ENCODE assay signal across 22 cellular contexts in the genomic region with DNA sequence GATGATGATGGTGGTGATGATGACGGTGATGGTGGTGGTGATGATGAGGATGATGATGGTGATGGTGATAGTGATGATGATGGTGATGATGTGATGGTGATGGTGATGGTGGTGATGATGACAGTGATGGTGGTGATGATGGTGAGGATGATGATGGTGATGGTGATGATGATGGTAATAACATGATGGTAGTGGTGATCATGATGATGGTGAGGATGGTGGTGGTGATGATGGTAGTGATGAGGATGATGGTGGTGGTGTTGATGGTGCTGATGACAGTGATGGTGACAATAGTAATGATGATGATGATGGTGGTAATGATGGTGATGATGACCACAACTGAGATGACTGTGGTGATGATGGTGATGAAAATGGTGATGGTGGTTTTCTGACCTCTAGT. TPM values are rescaled to one million over a fixed set of nuclear protein-coding genes. Genes with fewer than 3 reads are reported as not detected.
"Had no signal": no experiment of that assay in that cellular context is flagged by ENCODE, and none has a peak within 500 bp of the region (broad histone marks: within the 10 kb centered on the region; RNA-seq: fewer than 3 reads in every experiment).

No MANE protein-coding gene starts in this region.

- H3K27me3 ChIP-seq: SJSA1 had no signal

- H3K36me3 ChIP-seq: MG63, SJSA1 had no signal

- H3K4me3 ChIP-seq: MG63, SJSA1, SK-N-MC had no signal

- H3K4me1 ChIP-seq: SJSA1 had no signal

- H3K9me3 ChIP-seq: MG63, SJSA1 had no signal

- H3K27ac ChIP-seq: SJSA1, SK-N-MC had no signal

- DNase-seq: Karpas-422, KG1, MG63, NCI-H1092 treated with DMSO at 0.1 percent for 48 hours, NCI-H1436, NCI-H187, NCI-H2029, NCI-H2081 treated with DMSO at 0.1 percent for 48 hours, NCI-H2171, NCI-H226, NCI-H446, NCI-H510A, NCI-H524 treated with DMSO at 0.1 percent for 48 hours, NCI-H69, NCI-H774, Right ventricle myocardium superior, RPMI8226, SIG-M5 had no signal

- FAIRE-seq: RCC 7860 had no signal

RNA-seq across cellular contexts. Expression of a gene that starts 4.9 kb away (rescaled TPM):
- total RNA-seq: HT-29, Right ventricle myocardium superior, SJSA1 had no signal

RNA-seq across cellular contexts. Expression of a gene that starts 42.9 kb away (rescaled TPM):
- total RNA-seq: HT-29 had no signal
